Comparison of ENCODE assay signal across 9 cellular contexts in genomic region chr11:117117681-117118080, GRCh38.
"Had no signal": no experiment of that assay in that cellular context is flagged by ENCODE, and none has a peak within 500 bp of the region (broad histone marks: within the 10 kb centered on the region; RNA-seq: fewer than 3 reads in every experiment).

No MANE protein-coding gene starts in this region.

- DNase-seq: GM23248, GOT3, H7, HFFc6, IMR-90, KG1 had no signal

- H3K9me3 ChIP-seq: HAP-1 had no signal

- H3K27ac ChIP-seq: GM23248 had no signal

- H3K36me3 ChIP-seq: HAP-1 had no signal

- FAIRE-seq: K562 had no signal

- H2AFZ ChIP-seq: GM23248 had no signal

- ATAC-seq: HCT116, K562 had no signal

- H3K9ac ChIP-seq: GM23248 had no signal

- H3K4me3 ChIP-seq: GM23248, HAP-1, K562 had no signal
